20 cellular contexts compared by ENCODE assay signal in the genomic region with DNA sequence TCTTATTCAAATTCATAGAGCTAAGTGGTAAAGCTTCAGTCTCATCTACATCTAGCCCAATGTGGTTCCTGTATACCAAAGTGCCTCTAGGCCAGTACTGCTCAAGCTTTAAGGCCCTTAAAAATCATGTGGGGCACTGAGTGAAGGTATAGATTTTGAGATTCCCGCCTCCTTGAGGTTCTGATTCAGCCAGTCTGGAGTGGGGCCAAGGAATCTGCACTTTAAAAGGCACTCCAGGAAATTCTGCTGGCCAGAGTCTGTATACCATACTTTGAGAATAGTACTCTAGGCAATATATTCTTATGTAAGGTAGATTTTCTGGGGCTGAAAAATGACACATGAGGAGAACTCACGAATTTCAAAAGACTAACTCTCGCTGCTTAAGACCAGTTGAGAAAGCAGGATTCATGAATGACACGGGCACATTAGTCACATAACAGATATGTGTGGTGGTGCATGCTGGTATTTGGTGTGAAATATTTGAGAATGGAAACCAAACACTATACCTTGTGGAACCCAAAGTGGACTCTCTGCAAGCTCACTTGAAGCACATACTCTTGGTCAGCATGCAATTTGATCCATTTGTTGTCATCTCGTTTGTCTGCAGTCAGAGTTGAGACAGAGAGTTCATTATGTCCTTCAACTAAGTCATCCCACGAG. TPM values are rescaled to one million over a fixed set of nuclear protein-coding genes. Genes with fewer than 3 reads are reported as not detected.
DNase-seq lines count a peak whose midpoint lies in the region; ATAC-seq, FAIRE-seq and TF ChIP-seq lines count a peak whose summit lies in the region.
"Had no signal": no experiment of that assay in that cellular context is flagged by ENCODE, and none has a peak within 500 bp of the region (broad histone marks: within the 10 kb centered on the region; RNA-seq: fewer than 3 reads in every experiment).

No MANE protein-coding gene starts in this region.

- H3K27ac ChIP-seq in mesenchymal stem cell (ENCODE audit: low read length, poor library complexity, severe bottlenecking) (no peak overlapping the region), OCI-LY7 (ENCODE audit: low read depth, low read length, poor library complexity, severe bottlenecking) (no peak overlapping the region), kidney (ENCODE audit: low read depth in 2 of 2, low read length in 2 of 2) (no peak overlapping the region)
- H3K27ac ChIP-seq: ascending aorta, gastroesophageal sphincter, neutrophil, tibial nerve, WERI-Rb-1 had no signal

- no peak overlapping the region for H4K8ac ChIP-seq in mesenchymal stem cell (ENCODE audit: low read length)

- no peaks in the 10 kb centered on the region for H3K9me2 ChIP-seq in OCI-LY7 (ENCODE audit: insufficient read depth, low read length)

- no peak for ATAC-seq in HG03565 (IDR thresholded peaks at IDR 0.05; ENCODE audit: unreplicated experiment)
- ATAC-seq: gastroesophageal sphincter; stimulated activated effector memory CD8-positive, alpha-beta T cell treated with anti-CD3 and anti-CD28 coated beads, Interleukin-12 subunit alpha, Interleukin-12 subunit beta, amount 100 ng/mL, for 72 hours had no signal

- H4K91ac ChIP-seq in mesenchymal stem cell (ENCODE audit: low read length), result no peak overlapping the region

- H3K4me3 ChIP-seq in MG63, result no peak overlapping the region
- no peak overlapping the region for H3K4me3 ChIP-seq in bronchial epithelial cell (ENCODE audit: low read depth, low read length)
- no peak overlapping the region for H3K4me3 ChIP-seq in mesenchymal stem cell (ENCODE audit: insufficient read depth in 1 of 2, low read depth in 1 of 2, low read length in 2 of 2)
- no peak overlapping the region for H3K4me3 ChIP-seq in OCI-LY7 (ENCODE audit: low read depth, low read length, poor library complexity, severe bottlenecking)
- H3K4me3 ChIP-seq in kidney (ENCODE audit: low read length in 2 of 2), result no peak overlapping the region
- H3K4me3 ChIP-seq: ascending aorta, gastroesophageal sphincter, tibial nerve had no signal

- peak; percentile 83 for DNase-seq in EL
- DNase-seq in MG63, result peak; percentile 25
- DNase-seq in bronchial epithelial cell (ENCODE audit: low read depth), result peak; percentile 38
- DNase-seq in mesenchymal stem cell, result peak; percentile 12
- DNase-seq in SIG-M5 (lab: John Stamatoyannopoulos, UW), result no peak
- DNase-seq in OCI-LY7 (ENCODE audit: low spot score), result no peak
- no peak for DNase-seq in kidney
- DNase-seq: BE2C, NCI-H1092 treated with DMSO at 0.1 percent for 48 hours, NCI-H2227 treated with DMSO at 0.1 percent for 48 hours, WERI-Rb-1 had no signal

- H3K9ac ChIP-seq in mesenchymal stem cell (ENCODE audit: low read length), result no peak overlapping the region
- H3K9ac ChIP-seq in kidney (ENCODE audit: low read length in 2 of 2), result no peak overlapping the region

- H2BK5ac ChIP-seq in mesenchymal stem cell (ENCODE audit: low read depth, low read length, poor library complexity, severe bottlenecking), result no peak overlapping the region

- intact Hi-C loops in OCI-LY7 (cut with micrococcal nuclease; ENCODE audit: unreplicated experiment), result no loop called here
- intact Hi-C loops in kidney (cut with DNase I), result no loop called here

- TF ChIP-seq CTCF in bronchial epithelial cell (IDR thresholded peaks at IDR 0.05; ENCODE audit: insufficient read depth, low read length, severe bottlenecking) (no peak), OCI-LY7 (conservative IDR thresholded peaks at IDR 0.05; ENCODE audit: low read length) (no peak), kidney (IDR thresholded peaks at IDR 0.05; ENCODE audit: borderline replicate concordance, extremely low read depth, insufficient read depth) (no peak)

- CTCF ChIA-PET in OCI-LY7 (lab: Charles Lee; ENCODE audit: unreplicated experiment), result no interaction called here

- H3K14ac ChIP-seq in mesenchymal stem cell (ENCODE audit: low read length in 2 of 2), result no peak overlapping the region

- 90% methylated on average over 6 of the region's 6 CpGs for WGBS in mesenchymal stem cell

- H3K79me2 ChIP-seq in OCI-LY7 (ENCODE audit: insufficient read depth, low read depth, low read length), result no peaks in the 10 kb centered on the region

- H3K36me3 ChIP-seq in MG63, result peaks cover 32% of the 10 kb centered on the region
- H3K36me3 ChIP-seq in bronchial epithelial cell (ENCODE audit: control insufficient read depth, insufficient read depth, low read length), result peaks cover 5% of the 10 kb centered on the region
- peaks cover 9 to 72% of the 10 kb centered on the region in 2 experiments for H3K36me3 ChIP-seq in mesenchymal stem cell (ENCODE audit: control insufficient read depth in 1 of 2, insufficient read depth in 2 of 2, low read depth in 1 of 2, low read length in 2 of 2)
- H3K36me3 ChIP-seq in OCI-LY7 (ENCODE audit: insufficient read depth, low read length), result peaks cover 26% of the 10 kb centered on the region
- peaks cover 0 to 8% of the 10 kb centered on the region in 2 donors for H3K36me3 ChIP-seq in kidney (ENCODE audit: control insufficient read depth in 1 of 2, insufficient read depth in 2 of 2, low read length in 2 of 2)
- H3K36me3 ChIP-seq: BE2C had no signal

- POLR2A ChIA-PET in OCI-LY7 (lab: Charles Lee), result interaction anchor here (0.9 to 1.8 kb wide), 2 partner anchors 11 to 52 kb away, joined by 3 to 7 read pairs; no protein-coding TSS in a partner anchor

- no peak overlapping the region for H3K23ac ChIP-seq in mesenchymal stem cell (ENCODE audit: low read length in 2 of 2)

- H2BK120ac ChIP-seq in mesenchymal stem cell (ENCODE audit: low read depth, low read length), result no peak overlapping the region

- H2AFZ ChIP-seq in mesenchymal stem cell (ENCODE audit: low read depth, low read length), result no peak overlapping the region
- no peak overlapping the region for H2AFZ ChIP-seq in OCI-LY7 (ENCODE audit: low read length)

- H3K27me3 ChIP-seq in MG63 (no peaks in the 10 kb centered on the region), bronchial epithelial cell (ENCODE audit: control insufficient read depth, insufficient read depth, low read length) (no peaks in the 10 kb centered on the region), mesenchymal stem cell (ENCODE audit: control insufficient read depth in 1 of 2, insufficient read depth in 1 of 2, low read length in 2 of 2) (no peaks in the 10 kb centered on the region)
- H3K27me3 ChIP-seq: ascending aorta, BE2C, gastroesophageal sphincter, neutrophil, tibial nerve had no signal

- no peak overlapping the region for H2BK15ac ChIP-seq in mesenchymal stem cell (ENCODE audit: low read depth, poor library complexity, severe bottlenecking)

- H3K79me1 ChIP-seq in mesenchymal stem cell (replicated peaks; ENCODE audit: low read length, poor library complexity, severe bottlenecking), result peaks cover 6% of the 10 kb centered on the region

- no peak overlapping the region for H3K4ac ChIP-seq in mesenchymal stem cell (ENCODE audit: low read depth in 1 of 2, low read length in 2 of 2)

- no peak overlapping the region for H3K18ac ChIP-seq in mesenchymal stem cell (ENCODE audit: low read depth in 1 of 2, low read length in 2 of 2)

- no peak overlapping the region for H3K4me2 ChIP-seq in mesenchymal stem cell (ENCODE audit: low read length, poor library complexity, severe bottlenecking)
- H3K4me2 ChIP-seq in OCI-LY7 (ENCODE audit: low read length), result no peak overlapping the region

- no peaks in the 10 kb centered on the region for H4K20me1 ChIP-seq in OCI-LY7 (ENCODE audit: insufficient read depth, low read length)

- FAIRE-seq in bronchial epithelial cell (lab: Jason Lieb, UNC) (no peak), kidney (lab: Jason Lieb, UNC) (no peak)

- H3K4me1 ChIP-seq in mesenchymal stem cell (ENCODE audit: control insufficient read depth, insufficient read depth, low read depth, low read length), result no peaks in the 10 kb centered on the region
- H3K4me1 ChIP-seq in OCI-LY7 (ENCODE audit: insufficient read depth, low read length, poor library complexity, severe bottlenecking), result no peaks in the 10 kb centered on the region
- no peaks in the 10 kb centered on the region for H3K4me1 ChIP-seq in kidney (ENCODE audit: control insufficient read depth in 1 of 2, insufficient read depth in 1 of 2, low read depth in 1 of 2, low read length in 2 of 2)
- H3K4me1 ChIP-seq: ascending aorta, gastroesophageal sphincter, tibial nerve had no signal

- no peak overlapping the region for H2AK5ac ChIP-seq in mesenchymal stem cell (ENCODE audit: low read length, severe bottlenecking)

- BruUV-seq in OCI-LY7 (replicated peaks; lab: Mats Ljungman, UMichigan), result no TSS peak

- H3K9me3 ChIP-seq in MG63, result no peaks in the 10 kb centered on the region
- no peaks in the 10 kb centered on the region for H3K9me3 ChIP-seq in mesenchymal stem cell (ENCODE audit: control insufficient read depth, low read length)
- H3K9me3 ChIP-seq in OCI-LY7 (ENCODE audit: low read length), result no peaks in the 10 kb centered on the region
- H3K9me3 ChIP-seq in kidney (ENCODE audit: control insufficient read depth in 1 of 2, low read length in 2 of 2), result no peaks in the 10 kb centered on the region
- H3K9me3 ChIP-seq: ascending aorta, BE2C, gastroesophageal sphincter, neutrophil, tibial nerve had no signal

- no peak overlapping the region for H2BK12ac ChIP-seq in mesenchymal stem cell (ENCODE audit: low read length in 2 of 2)

RNA-seq across cellular contexts. Expression of gene SIM1, which starts 47.6 kb away (rescaled TPM):
- total RNA-seq in MG63 (2014; rRNA removed; shearing (Covaris generic); ENCODE audit: low replicate concordance), result 1.7 and 2.4 TPM in 2 replicates
- total RNA-seq in bronchial epithelial cell (not detected in 2 replicates), OCI-LY7 (2022) (not detected in 2 replicates), kidney (31.8 TPM)
- not detected for polyA plus RNA-seq in mesenchymal stem cell (2013, experiment 1 of 2)
- polyA plus RNA-seq in mesenchymal stem cell (2013, experiment 2 of 2), result not detected
- total RNA-seq in OCI-LY7 (2014; rRNA removed; shearing (Covaris generic)), result not detected in 2 replicates
- polyA plus RNA-seq in kidney (ENCODE audit: insufficient read depth, low read depth, low replicate concordance), result 4.4 TPM
- total RNA-seq: activated CD8-positive, alpha-beta memory T cell treated with anti-CD3 and anti-CD28 coated beads for 36 hours; ascending aorta; gastroesophageal sphincter; H4; mesenteric fat pad; tibial nerve had no signal

Comparison
In these comparisons a context has a peak if more than half of its experiments do, and no peak if none do; other contexts are left out.
1. DNase-seq: peak in EL (single experiment), MG63 (single experiment), bronchial epithelial cell (single experiment) and mesenchymal stem cell (single experiment); none in SIG-M5 (single experiment), OCI-LY7 (single experiment) and kidney (single experiment).